In the genomic region with DNA sequence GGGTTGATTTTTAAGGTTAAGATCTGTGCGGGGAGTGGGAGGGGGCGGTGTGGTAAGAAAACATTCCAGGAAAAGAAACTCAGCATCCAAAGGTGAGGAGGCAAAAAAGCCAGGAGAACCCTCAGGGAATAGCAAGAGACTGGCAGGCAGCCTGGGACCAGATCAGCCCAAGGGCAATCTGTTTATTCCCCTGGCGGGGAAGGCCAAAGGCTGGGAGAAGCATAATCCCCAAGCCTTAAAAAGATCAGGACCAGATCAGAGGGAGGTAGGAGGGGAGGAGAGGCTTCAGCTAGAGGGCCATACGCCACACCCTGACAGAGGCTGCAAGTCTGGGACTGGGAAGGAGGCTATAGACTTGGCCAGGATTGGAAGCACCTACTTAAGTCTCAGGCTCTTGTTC, we compare ENCODE assay signal across 20 cellular contexts.
"Had no signal": no experiment of that assay in that cellular context is flagged by ENCODE, and none has a peak within 500 bp of the region (broad histone marks: within the 10 kb centered on the region; RNA-seq: fewer than 3 reads in every experiment).

No MANE protein-coding gene starts in this region.

- ATAC-seq: activated naive CD8-positive, alpha-beta T cell treated with anti-CD3 and anti-CD28 coated beads, Interleukin-2, amount 50 U/mL, for 24 hours; activated T-cell treated with anti-CD3 and anti-CD28 coated beads, Interleukin-2, amount 50 U/mL, for 4 hours; left lung; right cardiac atrium; T-cell had no signal

- FAIRE-seq: colon, endometrium, frontal cortex had no signal

- H3K36me3 ChIP-seq: brain microvascular endothelial cell, left lung, prostate gland, suprapubic skin had no signal

- H3K27me3 ChIP-seq: brain microvascular endothelial cell had no signal

- DNase-seq: activated CD4-positive, alpha-beta T cell treated with anti-CD3 and anti-CD28 coated beads, Interleukin-2, amount 50 U/mL, for 1 hour; activated CD4-positive, CD25-positive, alpha-beta regulatory T cell treated with anti-CD3 and anti-CD28 coated beads, Interleukin-2, amount 50 U/mL, for 72 hours; activated CD8-positive, alpha-beta memory T cell treated with anti-CD3 and anti-CD28 coated beads, Interleukin-2, amount 50 U/mL, for 4 hours; activated naive CD4-positive, alpha-beta T cell treated with anti-CD3 and anti-CD28 coated beads, Interleukin-2, amount 10 ng/mL, durations not matched to agents 7 days and 5 days; activated naive CD8-positive, alpha-beta T cell treated with anti-CD3 and anti-CD28 coated beads, Interleukin-2, amount 50 U/mL, for 24 hours; activated T-cell treated with anti-CD3 and anti-CD28 coated beads, Interleukin-2, amount 50 U/mL, for 4 hours; brain microvascular endothelial cell; central memory CD4-positive, alpha-beta T cell; erythroblast; left lung; right cardiac atrium; stimulated activated CD4-positive, alpha-beta T cell treated with anti-CD3 and anti-CD28 coated beads, Interleukin-2, amount 100 ng/mL, for 24 hours; T-cell; T-helper 9 cell; trophoblast cell had no signal

- H3K9me3 ChIP-seq: left lung, prostate gland, suprapubic skin had no signal

- H3K4me3 ChIP-seq: left lung, prostate gland, suprapubic skin had no signal

- H3K27ac ChIP-seq: brain microvascular endothelial cell, left lung, prostate gland, suprapubic skin had no signal

- H3K4me1 ChIP-seq: left lung, prostate gland, suprapubic skin had no signal
